Comparison of ENCODE assay signal across 20 cellular contexts in the genomic region with DNA sequence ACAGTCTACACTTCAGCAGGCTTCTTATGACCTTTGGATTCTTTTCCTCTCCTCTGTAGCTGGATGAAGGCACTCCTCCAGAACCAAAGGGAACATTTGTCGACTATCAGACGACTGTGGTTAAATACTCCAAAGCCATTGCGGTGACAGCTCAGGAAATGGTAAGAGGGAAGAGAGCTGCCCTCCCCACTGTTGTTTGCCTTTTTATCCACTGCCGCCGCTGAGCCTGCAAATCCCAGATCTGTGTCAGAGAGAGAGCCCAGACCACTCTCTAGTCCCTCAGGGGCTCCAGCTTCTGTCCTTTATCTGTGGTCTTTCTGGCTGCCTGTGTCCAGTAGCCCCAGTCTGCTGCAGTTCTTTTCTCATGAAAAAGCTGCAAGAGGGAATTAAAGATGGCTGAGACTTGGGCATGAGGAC.
DNase-seq lines count a peak whose midpoint lies in the region; ATAC-seq and TF ChIP-seq lines count a peak whose summit lies in the region.
"Had no signal": no experiment of that assay in that cellular context is flagged by ENCODE, and none has a peak within 500 bp of the region (broad histone marks: within the 10 kb centered on the region; RNA-seq: fewer than 3 reads in every experiment).

No MANE protein-coding gene starts in this region.

- TF ChIP-seq POLR2A in NB4 (IDR thresholded peaks at IDR 0.05; ENCODE audit: extremely low read depth, insufficient read length) = no peak

- under 1% methylated on average over 5 of the region's 5 CpGs for WGBS in smooth muscle cell (ENCODE audit: low lambda C conversion rate)

- intact Hi-C loops in head of caudate nucleus (cut with DNase I) = loop anchor here (5.0 kb wide), 1 partner anchor 311 kb away; no protein-coding TSS in a partner anchor

- POLR2A ChIA-PET in WTC11 (lab: Charles Lee) = no interaction called here

- H4K20me1 ChIP-seq in smooth muscle cell (ENCODE audit: low read depth) = no peaks in the 10 kb centered on the region

- no peaks in the 10 kb centered on the region for H3K9me3 ChIP-seq in smooth muscle cell (replicated peaks; ENCODE audit: low read depth)
- H3K9me3 ChIP-seq: transverse colon had no signal

- peaks cover 53% of the 10 kb centered on the region for H3F3A ChIP-seq in smooth muscle cell (ENCODE audit: low read depth)

- peaks cover 4% of the 10 kb centered on the region; the same call in 1 of the 2 replicates for H3K9me3 Mint-ChIP-seq in WTC11
- no peaks in the 10 kb centered on the region for H3K9me3 Mint-ChIP-seq in activated T-cell treated with anti-CD3 and anti-CD28 coated beads, Interleukin-2, amount 50 U/mL, for 24 hours
- H3K9me3 Mint-ChIP-seq: activated B cell treated with CpG ODN at 0.5 μM for 24 hours; activated T-helper 17 cell treated with anti-CD3 and anti-CD28 coated beads, Interleukin-2, amount 50 U/mL, for 72 hours; stimulated activated naive B cell treated with anti-CD40 and anti-IgM and Interleukin-4, amounts not matched to agents 10 μg/mL and 1 μg/mL and 100 μg/mL, for 72 hours had no signal

- H3K4me1 ChIP-seq in smooth muscle cell (ENCODE audit: low read depth) = peaks cover 24% of the 10 kb centered on the region

- H3K4me1 Mint-ChIP-seq in WTC11 = peaks cover 12% of the 10 kb centered on the region
- H3K4me1 Mint-ChIP-seq in activated T-cell treated with anti-CD3 and anti-CD28 coated beads, Interleukin-2, amount 50 U/mL, for 24 hours (ENCODE audit: low read depth) = no peaks in the 10 kb centered on the region
- H3K4me1 Mint-ChIP-seq: activated B cell treated with CpG ODN at 0.5 μM for 24 hours; activated T-helper 17 cell treated with anti-CD3 and anti-CD28 coated beads, Interleukin-2, amount 50 U/mL, for 72 hours; stimulated activated naive B cell treated with anti-CD40 and anti-IgM and Interleukin-4, amounts not matched to agents 10 μg/mL and 1 μg/mL and 100 μg/mL, for 72 hours had no signal

- H3K4me3 Mint-ChIP-seq in WTC11 = no peak overlapping the region
- H3K4me3 Mint-ChIP-seq in activated T-cell treated with anti-CD3 and anti-CD28 coated beads, Interleukin-2, amount 50 U/mL, for 24 hours = no peak overlapping the region
- H3K4me3 Mint-ChIP-seq: activated B cell treated with CpG ODN at 0.5 μM for 24 hours; activated T-helper 17 cell treated with anti-CD3 and anti-CD28 coated beads, Interleukin-2, amount 50 U/mL, for 72 hours; stimulated activated naive B cell treated with anti-CD40 and anti-IgM and Interleukin-4, amounts not matched to agents 10 μg/mL and 1 μg/mL and 100 μg/mL, for 72 hours had no signal

- TF ChIP-seq CTCF in NB4 (IDR thresholded peaks at IDR 0.05; ENCODE audit: low read depth, low read length) = no peak
- no peak for TF ChIP-seq CTCF in WTC11 (IDR thresholded peaks at IDR 0.05)
- no peak for TF ChIP-seq CTCF in smooth muscle cell (IDR thresholded peaks at IDR 0.05; ENCODE audit: borderline replicate concordance, insufficient read depth, poor library complexity, severe bottlenecking)

- CTCF ChIA-PET in WTC11 (lab: Charles Lee) = no interaction called here

- H3K4me3 ChIP-seq in NB4 (ENCODE audit: low read depth, low read length) = no peak overlapping the region
- no peak overlapping the region for H3K4me3 ChIP-seq in smooth muscle cell
- H3K4me3 ChIP-seq: transverse colon had no signal

- no peaks in the 10 kb centered on the region for H3K27me3 Mint-ChIP-seq in WTC11 (ENCODE audit: low read depth)
- peaks cover 7% of the 10 kb centered on the region for H3K27me3 Mint-ChIP-seq in activated T-cell treated with anti-CD3 and anti-CD28 coated beads, Interleukin-2, amount 50 U/mL, for 24 hours
- H3K27me3 Mint-ChIP-seq: activated B cell treated with CpG ODN at 0.5 μM for 24 hours had no signal

- no peaks in the 10 kb centered on the region for H3K36me3 ChIP-seq in smooth muscle cell (ENCODE audit: low read depth)

- peak overlapping the region; percentile 69 for H3K27ac ChIP-seq in smooth muscle cell (ENCODE audit: low read depth)
- H3K27ac ChIP-seq: HL-60, transverse colon had no signal

- peak overlapping the region; percentile 43; the same call in 1 of the 2 replicates for H3K27ac Mint-ChIP-seq in WTC11
- H3K27ac Mint-ChIP-seq in activated T-cell treated with anti-CD3 and anti-CD28 coated beads, Interleukin-2, amount 50 U/mL, for 24 hours = no peak overlapping the region
- H3K27ac Mint-ChIP-seq: activated B cell treated with CpG ODN at 0.5 μM for 24 hours; activated T-helper 17 cell treated with anti-CD3 and anti-CD28 coated beads, Interleukin-2, amount 50 U/mL, for 72 hours; stimulated activated naive B cell treated with anti-CD40 and anti-IgM and Interleukin-4, amounts not matched to agents 10 μg/mL and 1 μg/mL and 100 μg/mL, for 72 hours had no signal

- no peak overlapping the region for H3K9ac ChIP-seq in smooth muscle cell (ENCODE audit: low read depth)

- no peak for ATAC-seq in WTC11
- no peak for ATAC-seq in HG03139 (IDR thresholded peaks at IDR 0.05; ENCODE audit: unreplicated experiment)
- ATAC-seq: activated T-helper 17 cell treated with anti-CD3 and anti-CD28 coated beads, Interleukin-2, amount 50 U/mL, for 72 hours; PC-3; stimulated activated naive B cell treated with anti-CD40 and anti-IgM and Interleukin-4, amounts not matched to agents 10 μg/mL and 1 μg/mL and 100 μg/mL, for 72 hours had no signal

- no peak overlapping the region for H2AFZ ChIP-seq in smooth muscle cell (ENCODE audit: low read depth)

- no peaks in the 10 kb centered on the region for H3K79me2 ChIP-seq in smooth muscle cell (ENCODE audit: low read depth)

- no peaks in the 10 kb centered on the region for H3K27me3 ChIP-seq in smooth muscle cell (ENCODE audit: low read depth)
- H3K27me3 ChIP-seq: transverse colon had no signal

- DNase-seq in NB4 (ENCODE audit: low read depth) = peak; percentile 8
- DNase-seq in WTC11 (ENCODE audit: low spot score) = no peak
- DNase-seq in hepatic stellate cell (ENCODE audit: low spot score) = peak; percentile 54
- DNase-seq in smooth muscle cell (lab: John Stamatoyannopoulos, UW; ENCODE audit: unreplicated experiment) = no peak
- DNase-seq in NCI-H2107 (lab: John Stamatoyannopoulos, UW) = no peak
- DNase-seq in head of caudate nucleus = no peak
- no peak for DNase-seq in activated T-cell treated with anti-CD3 and anti-CD28 coated beads, Interleukin-2, amount 50 U/mL, for 24 hours
- DNase-seq: activated B cell treated with CpG ODN at 0.5 μM for 24 hours; C1 segment of cervical spinal cord; cerebellar nuclear complex; GOT3; KG1; NCI-H1105; PC-3; posterior cingulate gyrus; stimulated activated naive B cell treated with anti-CD40 and anti-IgM and Interleukin-4, amounts not matched to agents 10 μg/mL and 1 μg/mL and 100 μg/mL, for 72 hours; transverse colon had no signal

- peak overlapping the region; percentile 60 for H3K4me2 ChIP-seq in smooth muscle cell

- peaks cover 10% of the 10 kb centered on the region for H3K36me3 Mint-ChIP-seq in WTC11
- H3K36me3 Mint-ChIP-seq in activated T-cell treated with anti-CD3 and anti-CD28 coated beads, Interleukin-2, amount 50 U/mL, for 24 hours (ENCODE audit: low read depth) = no peaks in the 10 kb centered on the region
- H3K36me3 Mint-ChIP-seq: stimulated activated naive B cell treated with anti-CD40 and anti-IgM and Interleukin-4, amounts not matched to agents 10 μg/mL and 1 μg/mL and 100 μg/mL, for 72 hours had no signal

TF ChIP-seq in WTC11, 78 proteins besides CTCF, POLR2A, EP300 and RAD21 (continues in another document):
- TF ChIP-seq ETV6 (CRISPR knock-in tag; IDR thresholded peaks at IDR 0.05) (no peak), SOX15 (CRISPR knock-in tag; IDR thresholded peaks at IDR 0.05) (no peak), SMAD3 (CRISPR knock-in tag; IDR thresholded peaks at IDR 0.05; ENCODE audit: borderline replicate concordance) (no peak), ZNF317 (CRISPR knock-in tag; IDR thresholded peaks at IDR 0.05; ENCODE audit: borderline replicate concordance, low read depth) (no peak)
- TF ChIP-seq, protein P1, sequence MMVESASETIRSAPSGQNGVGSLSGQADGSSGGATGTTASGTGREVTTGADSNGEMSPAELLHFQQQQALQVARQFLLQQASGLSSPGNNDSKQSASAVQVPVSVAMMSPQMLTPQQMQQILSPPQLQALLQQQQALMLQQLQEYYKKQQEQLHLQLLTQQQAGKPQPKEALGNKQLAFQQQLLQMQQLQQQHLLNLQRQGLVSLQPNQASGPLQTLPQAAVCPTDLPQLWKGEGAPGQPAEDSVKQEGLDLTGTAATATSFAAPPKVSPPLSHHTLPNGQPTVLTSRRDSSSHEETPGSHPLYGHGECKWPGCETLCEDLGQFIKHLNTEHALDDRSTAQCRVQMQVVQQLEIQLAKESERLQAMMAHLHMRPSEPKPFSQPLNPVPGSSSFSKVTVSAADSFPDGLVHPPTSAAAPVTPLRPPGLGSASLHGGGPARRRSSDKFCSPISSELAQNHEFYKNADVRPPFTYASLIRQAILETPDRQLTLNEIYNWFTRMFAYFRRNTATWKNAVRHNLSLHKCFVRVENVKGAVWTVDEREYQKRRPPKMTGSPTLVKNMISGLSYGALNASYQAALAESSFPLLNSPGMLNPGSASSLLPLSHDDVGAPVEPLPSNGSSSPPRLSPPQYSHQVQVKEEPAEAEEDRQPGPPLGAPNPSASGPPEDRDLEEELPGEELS (CRISPR knock-in tag; IDR thresholded peaks at IDR 0.05) = no peak
- TF ChIP-seq, protein P2, sequence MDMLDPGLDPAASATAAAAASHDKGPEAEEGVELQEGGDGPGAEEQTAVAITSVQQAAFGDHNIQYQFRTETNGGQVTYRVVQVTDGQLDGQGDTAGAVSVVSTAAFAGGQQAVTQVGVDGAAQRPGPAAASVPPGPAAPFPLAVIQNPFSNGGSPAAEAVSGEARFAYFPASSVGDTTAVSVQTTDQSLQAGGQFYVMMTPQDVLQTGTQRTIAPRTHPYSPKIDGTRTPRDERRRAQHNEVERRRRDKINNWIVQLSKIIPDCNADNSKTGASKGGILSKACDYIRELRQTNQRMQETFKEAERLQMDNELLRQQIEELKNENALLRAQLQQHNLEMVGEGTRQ (CRISPR knock-in tag; IDR thresholded peaks at IDR 0.05) = no peak

Comparison
In these comparisons a context has a peak if more than half of its experiments do, and no peak if none do; other contexts are left out.
1. DNase-seq: peak in NB4 (single experiment) and hepatic stellate cell (single experiment); none in WTC11 (single experiment), smooth muscle cell (single experiment), NCI-H2107 (single experiment), head of caudate nucleus (0 of 42) and activated T-cell treated with anti-CD3 and anti-CD28 coated beads, Interleukin-2, amount 50 U/mL, for 24 hours (single experiment).